Comparison of ENCODE assay signal across 12 cellular contexts in genomic region chr16:87201052-87201451, GRCh38.
DNase-seq lines count a peak whose midpoint lies in the region; ATAC-seq and TF ChIP-seq lines count a peak whose summit lies in the region.
"Had no signal": no experiment of that assay in that cellular context is flagged by ENCODE, and none has a peak within 500 bp of the region (broad histone marks: within the 10 kb centered on the region; RNA-seq: fewer than 3 reads in every experiment).

No MANE protein-coding gene starts in this region.

- no peak overlapping the region for H2BK5ac ChIP-seq in H9 (ENCODE audit: insufficient read length, low read length)

- H3K27ac Mint-ChIP-seq in osteocyte (ENCODE audit: unreplicated experiment) (peak overlapping the region; percentile 97), H9 (no peak overlapping the region; a peak in 1 of 7 replicates)
- H3K27ac Mint-ChIP-seq in activated naive CD4-positive, alpha-beta T cell treated with anti-CD3 and anti-CD28 coated beads, Interleukin-2, amount 50 U/mL, for 72 hours, result no peak overlapping the region
- H3K27ac Mint-ChIP-seq: T-cell had no signal

- H3K27ac ChIP-seq in fibroblast of lung (ENCODE audit: insufficient read depth, low read length) (peak overlapping the region; percentile 67), H9 (ENCODE audit: insufficient read length, low read depth, low read length) (no peak overlapping the region)

- ATAC-seq in HG02678 (IDR thresholded peaks at IDR 0.05; ENCODE audit: unreplicated experiment) (no peak), HG03457 (IDR thresholded peaks at IDR 0.05; ENCODE audit: unreplicated experiment) (no peak)
- ATAC-seq in activated naive CD4-positive, alpha-beta T cell treated with anti-CD3 and anti-CD28 coated beads, Interleukin-2, amount 50 U/mL, for 72 hours, result no peak
- ATAC-seq: T-cell had no signal

- H3K4me3 Mint-ChIP-seq in osteocyte (ENCODE audit: unreplicated experiment) (no peak overlapping the region), H9 (no peak overlapping the region)
- H3K4me3 Mint-ChIP-seq: nephron, T-cell had no signal

- no peaks in the 10 kb centered on the region for H3K79me1 ChIP-seq in H9 (ENCODE audit: insufficient read depth, low read depth, low read length, poor library complexity, severe bottlenecking)

- WGBS in H9 (ENCODE audit: extremely low coverage, insufficient read length, low lambda C conversion rate), result no CpG with 5 or more reads among the region's 5 CpGs

- H3K9me3 Mint-ChIP-seq in osteocyte (ENCODE audit: unreplicated experiment) (no peaks in the 10 kb centered on the region), H9 (no peaks in the 10 kb centered on the region; a peak in 2 of 5 replicates)
- no peaks in the 10 kb centered on the region for H3K9me3 Mint-ChIP-seq in activated naive CD4-positive, alpha-beta T cell treated with anti-CD3 and anti-CD28 coated beads, Interleukin-2, amount 50 U/mL, for 72 hours
- H3K9me3 Mint-ChIP-seq: nephron, T-cell had no signal

- no peak overlapping the region for H2BK15ac ChIP-seq in H9 (ENCODE audit: low read depth, low read length)

- H3K36me3 ChIP-seq in fibroblast of lung (ENCODE audit: control insufficient read depth, insufficient read depth, low read length), result no peaks in the 10 kb centered on the region

- no peak overlapping the region for H2AK5ac ChIP-seq in H9 (ENCODE audit: insufficient read length, low read length)

- no peak overlapping the region for H3K18ac ChIP-seq in H9 (ENCODE audit: insufficient read length, low read depth, low read length)

- no peak overlapping the region for H3K4ac ChIP-seq in H9 (ENCODE audit: low read depth, low read length)

- no peak overlapping the region for H2AFZ ChIP-seq in fibroblast of lung (ENCODE audit: low read length)
- no peak overlapping the region for H2AFZ ChIP-seq in H9 (ENCODE audit: low read length)

- H3K27me3 ChIP-seq in fibroblast of lung (ENCODE audit: control insufficient read depth, insufficient read depth, low read length) (no peaks in the 10 kb centered on the region), H9 (ENCODE audit: insufficient read depth, low read length) (no peaks in the 10 kb centered on the region)

- H3K4me1 Mint-ChIP-seq in osteocyte (ENCODE audit: unreplicated experiment) (peaks cover 83% of the 10 kb centered on the region), H9 (peaks cover 21 to 22% of the 10 kb centered on the region in 2 experiments)
- H3K4me1 Mint-ChIP-seq: T-cell had no signal

- DNase-seq in COLO829 (ENCODE audit: low spot score) (peak; percentile 77), RKO (ENCODE audit: low spot score) (peak; percentile 90), fibroblast of lung (ENCODE audit: low read depth in 2 of 2) (peak; percentile 99), osteocyte (ENCODE audit: extremely low spot score, unreplicated experiment) (no peak), H9 (no peak)
- no peak for DNase-seq in activated naive CD4-positive, alpha-beta T cell treated with anti-CD3 and anti-CD28 coated beads, Interleukin-2, amount 50 U/mL, for 72 hours (ENCODE audit: low spot score in 2 of 2)
- DNase-seq: activated T-cell treated with anti-CD3 and anti-CD28 coated beads, Interleukin-2, amount 50 U/mL, for 1 hour; NCI-H1436; T-cell had no signal

- no peak overlapping the region for H3K23ac ChIP-seq in H9 (ENCODE audit: insufficient read length, low read depth, low read length)

- no peaks in the 10 kb centered on the region for H3K27me3 Mint-ChIP-seq in osteocyte (ENCODE audit: unreplicated experiment)
- H3K27me3 Mint-ChIP-seq in H9 (ENCODE audit: low read depth), result peaks cover 12% of the 10 kb centered on the region

- H3K9me3 ChIP-seq in fibroblast of lung (ENCODE audit: control insufficient read depth, insufficient read depth, low read depth, low read length) (no peaks in the 10 kb centered on the region), H9 (ENCODE audit: control insufficient read depth, low read depth, low read length) (no peaks in the 10 kb centered on the region)

- H2BK120ac ChIP-seq in H9 (ENCODE audit: low read depth, low read length, poor library complexity, severe bottlenecking), result no peak overlapping the region

- H3T11ph ChIP-seq in H9 (ENCODE audit: low read length), result no peak overlapping the region

- TF ChIP-seq CTCF in fibroblast of lung (conservative IDR thresholded peaks at IDR 0.05 in 1 of 2, IDR thresholded peaks at IDR 0.05 in 1 of 2; ENCODE audit: low read depth in 1 of 2, low read length in 2 of 2), result no peak
- no peak for TF ChIP-seq CTCF in osteocyte (IDR thresholded peaks at IDR 0.05)
- TF ChIP-seq CTCF in H9 (conservative IDR thresholded peaks at IDR 0.05), result no peak

- H3K14ac ChIP-seq in H9 (ENCODE audit: insufficient read depth, low read length), result no peak overlapping the region

- H3K56ac ChIP-seq in H9 (ENCODE audit: insufficient read length, low read depth, low read length), result no peak overlapping the region

- no peak overlapping the region for H2BK12ac ChIP-seq in H9 (ENCODE audit: insufficient read length, low read depth, low read length)

- H3K36me3 Mint-ChIP-seq in osteocyte (ENCODE audit: unreplicated experiment) (no peaks in the 10 kb centered on the region), H9 (ENCODE audit: insufficient read depth in 1 of 3, low read depth in 3 of 3) (no peaks in the 10 kb centered on the region)
- no peaks in the 10 kb centered on the region for H3K36me3 Mint-ChIP-seq in activated naive CD4-positive, alpha-beta T cell treated with anti-CD3 and anti-CD28 coated beads, Interleukin-2, amount 50 U/mL, for 72 hours
- H3K36me3 Mint-ChIP-seq: T-cell had no signal

- H3K23me2 ChIP-seq in H9 (ENCODE audit: insufficient read length, low read depth, low read length, poor library complexity, severe bottlenecking), result no peaks in the 10 kb centered on the region

- H3K4me3 ChIP-seq in fibroblast of lung (replicated peaks in 1 of 4; ENCODE audit: control extremely low read depth in 1 of 4, insufficient read depth in 1 of 4, low read depth in 3 of 4, low read length in 4 of 4), result no peak overlapping the region

- no peak overlapping the region for H4K91ac ChIP-seq in H9 (ENCODE audit: insufficient read length, low read depth, low read length)

- H3K79me2 ChIP-seq in fibroblast of lung (ENCODE audit: control insufficient read depth, insufficient read depth, low read length) (no peaks in the 10 kb centered on the region), H9 (ENCODE audit: insufficient read depth, low read length) (no peaks in the 10 kb centered on the region)

- H4K20me1 ChIP-seq in fibroblast of lung (ENCODE audit: control insufficient read depth, extremely low read depth, insufficient read depth, low read length) (no peaks in the 10 kb centered on the region), H9 (ENCODE audit: control insufficient read depth, insufficient read depth, insufficient read length) (no peaks in the 10 kb centered on the region)

- H3K4me1 ChIP-seq in fibroblast of lung (ENCODE audit: control insufficient read depth, extremely low read depth, insufficient read depth, low read length) (peaks cover 20% of the 10 kb centered on the region), H9 (ENCODE audit: insufficient read depth, low read length) (no peaks in the 10 kb centered on the region)

- H3K4me2 ChIP-seq in fibroblast of lung (ENCODE audit: extremely low read depth, insufficient read depth, low read length) (no peak overlapping the region), H9 (ENCODE audit: insufficient read depth, insufficient read length, low read length) (no peak overlapping the region)

- H4K8ac ChIP-seq in H9 (replicated peaks; ENCODE audit: insufficient read length, low read depth, low read length), result no peak overlapping the region

- H3K9ac ChIP-seq in fibroblast of lung (ENCODE audit: insufficient read depth, low read length) (no peak overlapping the region), H9 (ENCODE audit: extremely low read depth, insufficient read length, low read length) (no peak overlapping the region)

- H4K5ac ChIP-seq in H9 (ENCODE audit: insufficient read length, low read depth, low read length), result no peak overlapping the region

- H2BK20ac ChIP-seq in H9 (ENCODE audit: low read depth, low read length, poor library complexity, severe bottlenecking), result no peak overlapping the region

Comparison
In these comparisons a context has a peak if more than half of its experiments do, and no peak if none do; other contexts are left out.
1. DNase-seq: peak in COLO829 (single experiment), RKO (single experiment) and fibroblast of lung (2 of 2); none in osteocyte (single experiment), activated naive CD4-positive, alpha-beta T cell treated with anti-CD3 and anti-CD28 coated beads, Interleukin-2, amount 50 U/mL, for 72 hours (0 of 2) and H9 (single experiment).